Comparison of ENCODE assay signal across 39 cellular contexts in the genomic region with DNA sequence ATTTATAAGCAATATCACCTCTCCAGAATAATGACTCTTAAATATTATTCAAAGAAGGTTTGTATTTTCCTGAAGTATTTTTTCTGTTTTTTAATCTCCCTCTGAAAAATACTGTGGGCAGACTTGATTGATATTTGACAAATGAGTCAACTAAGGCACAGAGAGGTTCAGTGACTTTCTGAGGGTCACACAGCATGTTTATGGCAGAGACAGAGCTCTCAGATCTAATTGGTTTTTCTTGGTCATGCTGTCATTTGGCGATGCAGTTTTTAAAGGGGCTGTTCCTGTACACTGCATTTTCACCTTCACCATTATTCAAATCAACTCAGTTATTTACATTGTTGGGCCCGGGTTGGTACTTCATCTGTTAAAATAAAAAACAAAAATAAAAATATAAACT.
"Had no signal": no experiment of that assay in that cellular context is flagged by ENCODE, and none has a peak within 500 bp of the region (broad histone marks: within the 10 kb centered on the region; RNA-seq: fewer than 3 reads in every experiment).

No MANE protein-coding gene starts in this region.

- ATAC-seq: activated naive CD4-positive, alpha-beta T cell treated with anti-CD3 and anti-CD28 coated beads, Interleukin-2, amount 50 U/mL, for 72 hours; activated naive CD8-positive, alpha-beta T cell treated with anti-CD3 and anti-CD28 coated beads, Interleukin-2, amount 50 U/mL, for 24 hours; activated T-cell treated with anti-CD3 and anti-CD28 coated beads, Interleukin-2, amount 50 U/mL, for 4 hours; activated T-cell treated with anti-CD3 and anti-CD28 coated beads, Interleukin-2, amount 50 U/mL, for 72 hours; activated T-helper 17 cell treated with anti-CD3 and anti-CD28 coated beads, Interleukin-2, amount 50 U/mL, for 72 hours; body of pancreas had no signal

- FAIRE-seq: astrocyte, bronchial epithelial cell had no signal

- H3K9me3 Mint-ChIP-seq: activated naive CD4-positive, alpha-beta T cell treated with anti-CD3 and anti-CD28 coated beads for 36 hours; activated naive CD4-positive, alpha-beta T cell treated with anti-CD3 and anti-CD28 coated beads, Interleukin-2, amount 10 ng/mL, durations not matched to agents 7 days and 5 days; activated naive CD8-positive, alpha-beta T cell treated with anti-CD3 and anti-CD28 coated beads for 36 hours; activated T-cell treated with anti-CD3 and anti-CD28 coated beads, Interleukin-2, amount 50 U/mL, for 4 hours; activated T-helper 1 cell treated with anti-CD3 and anti-CD28 coated beads, Interleukin-12 subunit alpha, Interleukin-12 subunit beta, Interleukin-2, Interleukin-4 antibody, amounts not matched to agents 30 ng/mL and 10 ng/mL and 1 ng/mL, durations not matched to agents 14 hours and 24 hours and 36 hours; brain had no signal

- H3K36me3 Mint-ChIP-seq: activated naive CD4-positive, alpha-beta T cell treated with anti-CD3 and anti-CD28 coated beads, Interleukin-2, amount 10 ng/mL, durations not matched to agents 7 days and 5 days; activated naive CD4-positive, alpha-beta T cell treated with anti-CD3 and anti-CD28 coated beads, Interleukin-2, amount 50 U/mL, for 24 hours; activated naive CD4-positive, alpha-beta T cell treated with anti-CD3 and anti-CD28 coated beads, Interleukin-2, amount 50 U/mL, for 72 hours; activated naive CD8-positive, alpha-beta T cell; activated naive CD8-positive, alpha-beta T cell treated with anti-CD3 and anti-CD28 coated beads for 36 hours; activated naive CD8-positive, alpha-beta T cell treated with anti-CD3 and anti-CD28 coated beads, Interleukin-2, amount 10 ng/mL, durations not matched to agents 7 days and 5 days; brain had no signal

- H3K27ac ChIP-seq: adrenal gland, ascending aorta, body of pancreas, brain microvascular endothelial cell, breast epithelium, cardiac muscle cell had no signal

- H3K4me1 ChIP-seq: adrenal gland, ascending aorta, body of pancreas, breast epithelium had no signal

- H3K27ac Mint-ChIP-seq: activated naive CD4-positive, alpha-beta T cell treated with anti-CD3 and anti-CD28 coated beads for 36 hours; activated naive CD4-positive, alpha-beta T cell treated with anti-CD3 and anti-CD28 coated beads, Interleukin-2, amount 10 ng/mL, durations not matched to agents 7 days and 5 days; activated naive CD4-positive, alpha-beta T cell treated with anti-CD3 and anti-CD28 coated beads, Interleukin-2, amount 50 U/mL, for 24 hours; activated naive CD4-positive, alpha-beta T cell treated with anti-CD3 and anti-CD28 coated beads, Interleukin-2, amount 50 U/mL, for 72 hours; activated naive CD8-positive, alpha-beta T cell; activated naive CD8-positive, alpha-beta T cell treated with anti-CD3 and anti-CD28 coated beads for 36 hours; activated naive CD8-positive, alpha-beta T cell treated with anti-CD3 and anti-CD28 coated beads, Interleukin-2, amount 10 ng/mL, durations not matched to agents 7 days and 5 days; activated naive CD8-positive, alpha-beta T cell treated with anti-CD3 and anti-CD28 coated beads, Interleukin-2, amount 50 U/mL, for 24 hours; activated T-cell treated with anti-CD3 and anti-CD28 coated beads, Interleukin-2, amount 50 U/mL, for 24 hours; activated T-cell treated with anti-CD3 and anti-CD28 coated beads, Interleukin-2, amount 50 U/mL, for 72 hours; activated T-helper 1 cell treated with anti-CD3 and anti-CD28 coated beads, Interleukin-12 subunit alpha, Interleukin-12 subunit beta, Interleukin-2, Interleukin-4 antibody, amounts not matched to agents 30 ng/mL and 10 ng/mL and 1 ng/mL, durations not matched to agents 14 hours and 24 hours and 36 hours; activated T-helper 17 cell treated with anti-CD3 and anti-CD28 coated beads, Interleukin-2, amount 50 U/mL, for 72 hours; activated T-helper 2 cell treated with anti-CD3 and anti-CD28 coated beads, Interferon-gamma antibody, Interleukin-2, Interleukin-4, amounts not matched to agents 10 μg/mL and 5 μg/mL and 100 μg/mL, durations not matched to agents 14 hours and 24 hours and 36 hours; brain had no signal

- H3K36me3 ChIP-seq: adrenal gland, ascending aorta, brain microvascular endothelial cell, breast epithelium, cardiac muscle cell had no signal

- H3K4me3 Mint-ChIP-seq: activated naive CD4-positive, alpha-beta T cell treated with anti-CD3 and anti-CD28 coated beads for 36 hours; activated naive CD4-positive, alpha-beta T cell treated with anti-CD3 and anti-CD28 coated beads, Interleukin-2, amount 10 ng/mL, durations not matched to agents 7 days and 5 days; activated naive CD4-positive, alpha-beta T cell treated with anti-CD3 and anti-CD28 coated beads, Interleukin-2, amount 50 U/mL, for 24 hours; activated naive CD8-positive, alpha-beta T cell; activated naive CD8-positive, alpha-beta T cell treated with anti-CD3 and anti-CD28 coated beads for 36 hours; activated naive CD8-positive, alpha-beta T cell treated with anti-CD3 and anti-CD28 coated beads, Interleukin-2, amount 10 ng/mL, durations not matched to agents 7 days and 5 days; activated naive CD8-positive, alpha-beta T cell treated with anti-CD3 and anti-CD28 coated beads, Interleukin-2, amount 50 U/mL, for 24 hours; activated T-cell treated with anti-CD3 and anti-CD28 coated beads, Interleukin-2, amount 50 U/mL, for 24 hours; activated T-cell treated with anti-CD3 and anti-CD28 coated beads, Interleukin-2, amount 50 U/mL, for 4 hours; activated T-cell treated with anti-CD3 and anti-CD28 coated beads, Interleukin-2, amount 50 U/mL, for 72 hours; activated T-helper 1 cell treated with anti-CD3 and anti-CD28 coated beads, Interleukin-12 subunit alpha, Interleukin-12 subunit beta, Interleukin-2, Interleukin-4 antibody, amounts not matched to agents 30 ng/mL and 10 ng/mL and 1 ng/mL, durations not matched to agents 14 hours and 24 hours and 36 hours; activated T-helper 17 cell treated with anti-CD3 and anti-CD28 coated beads, Interleukin-2, amount 50 U/mL, for 72 hours; brain; central memory CD8-positive, alpha-beta T cell had no signal

- DNase-seq: activated effector memory CD4-positive, alpha-beta T cell treated with anti-CD3 and anti-CD28 coated beads, Interleukin-2, amount 50 U/mL, for 16 hours; activated effector memory CD4-positive, alpha-beta T cell treated with Interleukin-2 at 50 U/mL for 16 hours; activated gamma-delta T cell; activated gamma-delta T cell treated with Interleukin-2 at 50 U/mL for 16 hours; activated naive CD4-positive, alpha-beta T cell; activated naive CD4-positive, alpha-beta T cell treated with anti-CD3 and anti-CD28 coated beads for 36 hours; activated naive CD4-positive, alpha-beta T cell treated with anti-CD3 and anti-CD28 coated beads, Interleukin-2, amount 10 ng/mL, durations not matched to agents 7 days and 5 days; activated naive CD4-positive, alpha-beta T cell treated with anti-CD3 and anti-CD28 coated beads, Interleukin-2, amount 50 U/mL, for 16 hours; activated naive CD4-positive, alpha-beta T cell treated with Interleukin-2 at 50 U/mL for 16 hours; activated naive CD8-positive, alpha-beta T cell treated with anti-CD3 and anti-CD28 coated beads for 36 hours; activated naive CD8-positive, alpha-beta T cell treated with anti-CD3 and anti-CD28 coated beads, Interleukin-2, amount 10 ng/mL, durations not matched to agents 7 days and 5 days; activated naive CD8-positive, alpha-beta T cell treated with anti-CD3 and anti-CD28 coated beads, Interleukin-2, amount 50 U/mL, for 24 hours; activated T-cell treated with anti-CD3 and anti-CD28 coated beads, Interleukin-2, amount 50 U/mL, for 24 hours; activated T-cell treated with anti-CD3 and anti-CD28 coated beads, Interleukin-2, amount 50 U/mL, for 4 hours; activated T-cell treated with anti-CD3 and anti-CD28 coated beads, Interleukin-2, amount 50 U/mL, for 48 hours; activated T-cell treated with anti-CD3 and anti-CD28 coated beads, Interleukin-2, amount 50 U/mL, for 72 hours; adrenal gland; amniotic stem cell; amygdala; anterior cingulate cortex; aorta; body of pancreas; brain microvascular endothelial cell; caudate nucleus; central memory CD4-positive, alpha-beta T cell; cerebellar nuclear complex had no signal

- H3K27me3 ChIP-seq: adrenal gland, ascending aorta, body of pancreas, brain microvascular endothelial cell, breast epithelium, cardiac muscle cell had no signal

- H3K4me1 Mint-ChIP-seq: activated naive CD4-positive, alpha-beta T cell treated with anti-CD3 and anti-CD28 coated beads, Interleukin-2, amount 10 ng/mL, durations not matched to agents 7 days and 5 days; activated naive CD4-positive, alpha-beta T cell treated with anti-CD3 and anti-CD28 coated beads, Interleukin-2, amount 50 U/mL, for 24 hours; activated naive CD8-positive, alpha-beta T cell treated with anti-CD3 and anti-CD28 coated beads for 36 hours; activated naive CD8-positive, alpha-beta T cell treated with anti-CD3 and anti-CD28 coated beads, Interleukin-2, amount 10 ng/mL, durations not matched to agents 7 days and 5 days; activated naive CD8-positive, alpha-beta T cell treated with anti-CD3 and anti-CD28 coated beads, Interleukin-2, amount 50 U/mL, for 24 hours; activated T-helper 17 cell treated with anti-CD3 and anti-CD28 coated beads, Interleukin-2, amount 50 U/mL, for 72 hours; brain; central memory CD8-positive, alpha-beta T cell had no signal

- H3K9me3 ChIP-seq: adrenal gland, ascending aorta, body of pancreas, breast epithelium had no signal

- H3K4me3 ChIP-seq: adrenal gland, ascending aorta, body of pancreas, breast epithelium, cardiac muscle cell had no signal

- H3K27me3 Mint-ChIP-seq: activated naive CD4-positive, alpha-beta T cell treated with anti-CD3 and anti-CD28 coated beads, Interleukin-2, amount 10 ng/mL, durations not matched to agents 7 days and 5 days; activated naive CD4-positive, alpha-beta T cell treated with anti-CD3 and anti-CD28 coated beads, Interleukin-2, amount 50 U/mL, for 24 hours; activated naive CD8-positive, alpha-beta T cell treated with anti-CD3 and anti-CD28 coated beads for 36 hours; activated naive CD8-positive, alpha-beta T cell treated with anti-CD3 and anti-CD28 coated beads, Interleukin-2, amount 10 ng/mL, durations not matched to agents 7 days and 5 days; activated naive CD8-positive, alpha-beta T cell treated with anti-CD3 and anti-CD28 coated beads, Interleukin-2, amount 50 U/mL, for 24 hours; activated T-cell treated with anti-CD3 and anti-CD28 coated beads, Interleukin-2, amount 50 U/mL, for 24 hours; activated T-helper 17 cell treated with anti-CD3 and anti-CD28 coated beads, Interleukin-2, amount 50 U/mL, for 72 hours; central memory CD8-positive, alpha-beta T cell had no signal
